In the genomic region with DNA sequence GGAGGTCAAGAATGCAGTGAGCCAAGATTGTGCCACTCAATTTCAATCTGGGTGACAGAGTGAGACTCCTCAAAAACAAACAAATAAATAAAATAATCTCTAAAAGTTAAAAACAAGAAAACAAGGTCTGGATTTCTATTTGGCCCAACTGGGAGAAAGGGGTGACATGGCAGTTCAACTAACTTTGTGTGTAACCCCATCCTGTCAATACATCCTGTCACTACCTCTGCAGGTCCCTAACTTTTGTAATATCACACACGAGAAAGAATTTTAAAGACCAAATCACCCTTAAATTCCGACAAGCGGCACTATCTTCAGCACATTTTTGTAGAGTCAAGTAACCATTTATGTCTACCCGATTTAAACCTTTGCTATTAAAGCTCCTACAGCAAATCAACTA, we compare ENCODE assay signal across 1 cellular context.
TF ChIP-seq lines count a peak whose summit lies in the region.

No MANE protein-coding gene starts in this region.

TF ChIP-seq in WTC11, 78 proteins besides CTCF, POLR2A, EP300 and RAD21 (continued from another document):
- TF ChIP-seq, protein P1, sequence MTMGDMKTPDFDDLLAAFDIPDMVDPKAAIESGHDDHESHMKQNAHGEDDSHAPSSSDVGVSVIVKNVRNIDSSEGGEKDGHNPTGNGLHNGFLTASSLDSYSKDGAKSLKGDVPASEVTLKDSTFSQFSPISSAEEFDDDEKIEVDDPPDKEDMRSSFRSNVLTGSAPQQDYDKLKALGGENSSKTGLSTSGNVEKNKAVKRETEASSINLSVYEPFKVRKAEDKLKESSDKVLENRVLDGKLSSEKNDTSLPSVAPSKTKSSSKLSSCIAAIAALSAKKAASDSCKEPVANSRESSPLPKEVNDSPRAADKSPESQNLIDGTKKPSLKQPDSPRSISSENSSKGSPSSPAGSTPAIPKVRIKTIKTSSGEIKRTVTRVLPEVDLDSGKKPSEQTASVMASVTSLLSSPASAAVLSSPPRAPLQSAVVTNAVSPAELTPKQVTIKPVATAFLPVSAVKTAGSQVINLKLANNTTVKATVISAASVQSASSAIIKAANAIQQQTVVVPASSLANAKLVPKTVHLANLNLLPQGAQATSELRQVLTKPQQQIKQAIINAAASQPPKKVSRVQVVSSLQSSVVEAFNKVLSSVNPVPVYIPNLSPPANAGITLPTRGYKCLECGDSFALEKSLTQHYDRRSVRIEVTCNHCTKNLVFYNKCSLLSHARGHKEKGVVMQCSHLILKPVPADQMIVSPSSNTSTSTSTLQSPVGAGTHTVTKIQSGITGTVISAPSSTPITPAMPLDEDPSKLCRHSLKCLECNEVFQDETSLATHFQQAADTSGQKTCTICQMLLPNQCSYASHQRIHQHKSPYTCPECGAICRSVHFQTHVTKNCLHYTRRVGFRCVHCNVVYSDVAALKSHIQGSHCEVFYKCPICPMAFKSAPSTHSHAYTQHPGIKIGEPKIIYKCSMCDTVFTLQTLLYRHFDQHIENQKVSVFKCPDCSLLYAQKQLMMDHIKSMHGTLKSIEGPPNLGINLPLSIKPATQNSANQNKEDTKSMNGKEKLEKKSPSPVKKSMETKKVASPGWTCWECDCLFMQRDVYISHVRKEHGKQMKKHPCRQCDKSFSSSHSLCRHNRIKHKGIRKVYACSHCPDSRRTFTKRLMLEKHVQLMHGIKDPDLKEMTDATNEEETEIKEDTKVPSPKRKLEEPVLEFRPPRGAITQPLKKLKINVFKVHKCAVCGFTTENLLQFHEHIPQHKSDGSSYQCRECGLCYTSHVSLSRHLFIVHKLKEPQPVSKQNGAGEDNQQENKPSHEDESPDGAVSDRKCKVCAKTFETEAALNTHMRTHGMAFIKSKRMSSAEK (CRISPR knock-in tag; IDR thresholded peaks at IDR 0.05; ENCODE audit: borderline replicate concordance) = no peak
- no peak for TF ChIP-seq CREB1 (CRISPR knock-in tag; IDR thresholded peaks at IDR 0.05)
- TF ChIP-seq ZBTB21 (CRISPR knock-in tag; IDR thresholded peaks at IDR 0.05; ENCODE audit: borderline replicate concordance) = no peak
- TF ChIP-seq, protein P2, sequence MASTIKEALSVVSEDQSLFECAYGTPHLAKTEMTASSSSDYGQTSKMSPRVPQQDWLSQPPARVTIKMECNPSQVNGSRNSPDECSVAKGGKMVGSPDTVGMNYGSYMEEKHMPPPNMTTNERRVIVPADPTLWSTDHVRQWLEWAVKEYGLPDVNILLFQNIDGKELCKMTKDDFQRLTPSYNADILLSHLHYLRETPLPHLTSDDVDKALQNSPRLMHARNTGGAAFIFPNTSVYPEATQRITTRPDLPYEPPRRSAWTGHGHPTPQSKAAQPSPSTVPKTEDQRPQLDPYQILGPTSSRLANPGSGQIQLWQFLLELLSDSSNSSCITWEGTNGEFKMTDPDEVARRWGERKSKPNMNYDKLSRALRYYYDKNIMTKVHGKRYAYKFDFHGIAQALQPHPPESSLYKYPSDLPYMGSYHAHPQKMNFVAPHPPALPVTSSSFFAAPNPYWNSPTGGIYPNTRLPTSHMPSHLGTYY (CRISPR knock-in tag; IDR thresholded peaks at IDR 0.05) = no peak
- no peak for TF ChIP-seq TEAD1 (CRISPR knock-in tag; IDR thresholded peaks at IDR 0.05)
- TF ChIP-seq USF1 (CRISPR knock-in tag; IDR thresholded peaks at IDR 0.05) = no peak
